Comparison of ENCODE assay signal across 2 cellular contexts in genomic region chr11:57163160-57163868, GRCh38.
TF ChIP-seq lines count a peak whose summit lies in the region.

No MANE protein-coding gene starts in this region.

TF ChIP-seq in A549, 52 proteins besides CTCF, POLR2A, EP300 and RAD21 (continued from another document):
- TF ChIP-seq PBX3 (IDR thresholded peaks at IDR 0.05): no peak

TF ChIP-seq in HCT116, 20 proteins besides CTCF, POLR2A, EP300 and RAD21 (continued from another document):
- TF ChIP-seq REST (IDR thresholded peaks at IDR 0.05; ENCODE audit: low read depth): no peak
